ENCODE assay signal across 8 cellular contexts in the genomic region with DNA sequence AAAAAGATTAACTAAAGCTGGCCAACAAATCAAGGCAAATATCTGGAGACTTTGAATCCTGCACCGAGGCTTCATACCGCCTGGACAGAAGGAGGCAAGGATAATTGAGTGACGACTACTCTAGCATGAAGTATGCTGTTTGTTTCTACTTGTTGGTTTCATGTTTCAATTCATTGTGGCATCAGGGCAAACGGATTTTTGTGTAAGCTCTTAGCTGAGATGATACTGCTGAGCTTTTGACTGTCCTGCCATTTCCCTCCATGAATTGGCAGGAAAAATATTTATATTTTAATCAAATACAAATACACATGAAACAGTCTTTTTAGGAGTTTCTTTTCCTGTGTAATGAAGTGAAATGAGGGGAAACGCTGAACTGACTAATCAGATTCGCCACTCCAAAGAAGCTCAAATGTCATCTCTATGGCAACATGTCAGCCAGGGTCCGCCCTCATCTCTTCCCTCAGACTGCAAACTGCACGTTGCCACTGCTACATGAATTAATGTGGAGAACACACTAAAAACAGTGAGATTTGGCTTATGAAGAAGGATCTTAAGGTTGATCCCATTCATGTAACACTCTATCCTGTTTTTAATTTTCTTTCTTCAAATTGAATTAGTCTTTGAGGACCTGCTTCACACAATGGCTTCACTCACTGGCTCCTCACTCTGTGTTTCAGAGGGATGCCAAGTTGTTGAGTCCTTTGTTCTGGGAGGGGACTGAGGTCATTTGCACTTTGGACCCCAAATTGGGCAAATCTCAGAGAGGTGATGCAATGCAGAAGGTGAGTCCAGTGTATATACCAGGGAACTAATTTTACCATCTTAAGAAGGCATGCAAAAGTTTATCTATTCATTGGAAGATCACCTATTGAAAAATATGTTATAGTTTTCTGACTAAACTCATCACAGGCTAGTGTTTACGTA.
DNase-seq lines count a peak whose midpoint lies in the region; ATAC-seq, FAIRE-seq and TF ChIP-seq lines count a peak whose summit lies in the region.

No MANE protein-coding gene starts in this region.

- H3K4me2 ChIP-seq in endothelial cell of umbilical vein (ENCODE audit: insufficient read depth, low read length), result peak overlapping the region; percentile 12

- TF ChIP-seq POLR2A in endothelial cell of umbilical vein (IDR thresholded peaks at IDR 0.05; ENCODE audit: low read depth, low read length), result no peak

- peak; percentile 46 for FAIRE-seq in endothelial cell of umbilical vein (lab: Jason Lieb, UNC)

- no peaks in the 10 kb centered on the region for H3K79me2 ChIP-seq in endothelial cell of umbilical vein (ENCODE audit: control insufficient read depth, insufficient read depth, low read length)

- dilution Hi-C loops in endothelial cell of umbilical vein (cut with MboI; ENCODE audit: extremely low pct_ligation_motif_present, low sequenced_read_pairs), result no loop called here

- no TSS peak for BruUV-seq in endothelial cell of umbilical vein (replicated peaks; lab: Mats Ljungman, UMichigan)

- H3K4me3 ChIP-seq in endothelial cell of umbilical vein (replicated peaks in 1 of 3; ENCODE audit: insufficient read depth in 1 of 3, low read depth in 1 of 3, low read length in 3 of 3), result no peak overlapping the region

- intact Hi-C loops in endothelial cell of umbilical vein (cut with micrococcal nuclease), result loop anchor here (1.0 to 5.0 kb wide), 3 partner anchors 47 to 581 kb away; no protein-coding TSS in a partner anchor

- H2AFZ ChIP-seq in endothelial cell of umbilical vein (ENCODE audit: low read depth, low read length), result peak overlapping the region; percentile 71

- no peaks in the 10 kb centered on the region for H3K27me3 ChIP-seq in endothelial cell of umbilical vein (ENCODE audit: control insufficient read depth in 2 of 2, insufficient read depth in 2 of 2, low read length in 2 of 2)

- DNase-seq in GM04503 (ENCODE audit: low read depth), result peak; percentile 11
- peak; percentile 91 for DNase-seq in NCI-H345 (lab: John Stamatoyannopoulos, UW)
- peak; percentile 27 for DNase-seq in endothelial cell of umbilical vein (ENCODE audit: low read depth, low spot score)
- peak; percentile 74 for DNase-seq in retina
- no peak for DNase-seq in activated CD4-positive, alpha-beta T cell treated with anti-CD3 and anti-CD28 coated beads for 48 hours
- no peak for DNase-seq in OCI-M1 (lab: John Stamatoyannopoulos, UW)
- DNase-seq in activated CD4-positive, CD25-positive, alpha-beta regulatory T cell treated with anti-CD3 and anti-CD28 coated beads, Interleukin-2, amount 50 U/mL, for 72 hours, result no peak

- POLR2A ChIA-PET in endothelial cell of umbilical vein (lab: Charles Lee), result no interaction called here

- H3K4me1 ChIP-seq in endothelial cell of umbilical vein (ENCODE audit: control insufficient read depth, extremely low read depth, insufficient read depth, low read length), result peaks cover 4% of the 10 kb centered on the region

- no peak overlapping the region for H3K9ac ChIP-seq in endothelial cell of umbilical vein (replicated peaks; ENCODE audit: extremely low read depth, insufficient read depth, low read length)

- no peak for TF ChIP-seq CTCF in endothelial cell of umbilical vein (IDR thresholded peaks at IDR 0.05; ENCODE audit: extremely low read depth in 1 of 2, insufficient read depth in 1 of 2, low read depth in 1 of 2, low read length in 2 of 2)

- H3K9me1 ChIP-seq in endothelial cell of umbilical vein (replicated peaks; ENCODE audit: control insufficient read depth, extremely low read depth, insufficient read depth, low read length), result no peaks in the 10 kb centered on the region

- no peaks in the 10 kb centered on the region for H3K9me3 ChIP-seq in endothelial cell of umbilical vein (replicated peaks; ENCODE audit: control insufficient read depth, insufficient read depth, low read length)

- no peak for ATAC-seq in HG03175 (IDR thresholded peaks at IDR 0.05; ENCODE audit: unreplicated experiment)

- CTCF ChIA-PET in endothelial cell of umbilical vein (lab: Charles Lee), result interaction anchor here (0.6 to 4.2 kb wide), 14 partner anchors 9 to 580 kb away, joined by 3 to 47 read pairs (median 4); a partner anchor contains a TSS

- no peak overlapping the region for H3K27ac ChIP-seq in endothelial cell of umbilical vein (ENCODE audit: insufficient read depth, low read depth, low read length)

- H4K20me1 ChIP-seq in endothelial cell of umbilical vein (replicated peaks; ENCODE audit: control insufficient read depth, extremely low read depth, insufficient read depth, low read length), result no peaks in the 10 kb centered on the region

- no peaks in the 10 kb centered on the region for H3K36me3 ChIP-seq in endothelial cell of umbilical vein (ENCODE audit: control insufficient read depth in 2 of 2, extremely low read depth in 1 of 2, insufficient read depth in 2 of 2, low read length in 2 of 2)

TF ChIP-seq in endothelial cell of umbilical vein, 7 proteins besides CTCF, POLR2A, EP300 and RAD21:
- TF ChIP-seq POLR2AphosphoS5 (IDR thresholded peaks at IDR 0.05; ENCODE audit: insufficient read depth, low read depth, low read length) (no peak), MYC (IDR thresholded peaks at IDR 0.05; ENCODE audit: low read depth, low read length) (no peak), JUN (IDR thresholded peaks at IDR 0.05; ENCODE audit: borderline replicate concordance, insufficient read depth, insufficient read length, low read depth) (no peak), EZH2 (IDR thresholded peaks at IDR 0.05; ENCODE audit: borderline replicate concordance, low read depth, low read length, severe bottlenecking) (no peak), FOS (IDR thresholded peaks at IDR 0.05; ENCODE audit: borderline replicate concordance, insufficient read depth, low read length) (no peak), GATA2 (IDR thresholded peaks at IDR 0.05; ENCODE audit: insufficient read depth, insufficient read length, low read depth, low read length) (no peak)
- TF ChIP-seq, protein P1, sequence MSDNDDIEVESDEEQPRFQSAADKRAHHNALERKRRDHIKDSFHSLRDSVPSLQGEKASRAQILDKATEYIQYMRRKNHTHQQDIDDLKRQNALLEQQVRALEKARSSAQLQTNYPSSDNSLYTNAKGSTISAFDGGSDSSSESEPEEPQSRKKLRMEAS (IDR thresholded peaks at IDR 0.05; ENCODE audit: insufficient read depth, insufficient read length), result no peak

Comparison
In these comparisons a context has a peak if more than half of its experiments do, and no peak if none do; other contexts are left out.
1. DNase-seq: peak in GM04503 (single experiment), NCI-H345 (single experiment), endothelial cell of umbilical vein (single experiment) and retina (single experiment); none in activated CD4-positive, alpha-beta T cell treated with anti-CD3 and anti-CD28 coated beads for 48 hours (single experiment), OCI-M1 (single experiment) and activated CD4-positive, CD25-positive, alpha-beta regulatory T cell treated with anti-CD3 and anti-CD28 coated beads, Interleukin-2, amount 50 U/mL, for 72 hours (single experiment).